ENCODE assay signal across 12 cellular contexts in the genomic region with DNA sequence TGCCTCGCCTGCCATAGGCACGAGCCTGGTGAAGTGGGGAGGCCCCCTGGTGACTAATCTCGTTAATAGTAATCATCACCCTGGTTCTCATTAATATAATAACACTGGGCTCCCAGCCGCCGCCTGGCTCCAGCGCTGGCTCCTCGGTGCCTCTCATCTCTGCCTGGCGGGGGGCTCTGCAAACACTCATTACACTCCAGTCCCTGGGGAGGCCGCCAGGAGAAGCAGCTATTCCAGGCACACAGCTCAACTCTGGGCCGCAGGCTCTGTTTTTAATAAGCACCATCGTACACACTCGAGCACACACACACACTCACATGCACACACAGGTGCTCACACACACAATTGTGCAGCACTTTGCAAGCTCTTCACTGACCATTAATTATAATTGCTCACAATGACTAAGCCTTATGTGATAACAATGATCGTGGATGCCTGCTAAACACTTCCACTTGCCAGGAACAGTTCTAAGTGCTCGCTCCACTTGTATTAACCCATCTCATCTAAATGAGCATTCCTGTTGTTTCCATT. TPM values are rescaled to one million over a fixed set of nuclear protein-coding genes. Genes with fewer than 3 reads are reported as not detected.
DNase-seq lines count a peak whose midpoint lies in the region; ATAC-seq and TF ChIP-seq lines count a peak whose summit lies in the region.
"Had no signal": no experiment of that assay in that cellular context is flagged by ENCODE, and none has a peak within 500 bp of the region (broad histone marks: within the 10 kb centered on the region; RNA-seq: fewer than 3 reads in every experiment).

No MANE protein-coding gene starts in this region.

- no peak overlapping the region for H3K4me3 Mint-ChIP-seq in chondrocyte (ENCODE audit: unreplicated experiment)
- no peak overlapping the region for H3K4me3 Mint-ChIP-seq in stimulated activated naive B cell treated with anti-CD40 and anti-IgM and Interleukin-4, amounts not matched to agents 10 μg/mL and 1 μg/mL and 100 μg/mL, for 72 hours

- peak; percentile 52 to 55 for ATAC-seq in stimulated activated naive B cell treated with anti-CD40 and anti-IgM and Interleukin-4, amounts not matched to agents 10 μg/mL and 1 μg/mL and 100 μg/mL, for 72 hours (replicated peaks)
- ATAC-seq in GM21367 (IDR thresholded peaks at IDR 0.05; ENCODE audit: unreplicated experiment) (no peak), GM18498 (IDR thresholded peaks at IDR 0.05; ENCODE audit: unreplicated experiment) (no peak), HG02610 (IDR thresholded peaks at IDR 0.05; ENCODE audit: unreplicated experiment) (no peak)

- peak; percentile 19 for TF ChIP-seq CTCF in chondrocyte (IDR thresholded peaks at IDR 0.05)

- H3K27ac Mint-ChIP-seq in chondrocyte (ENCODE audit: unreplicated experiment) = no peak overlapping the region
- H3K27ac Mint-ChIP-seq in stimulated activated naive B cell treated with anti-CD40 and anti-IgM and Interleukin-4, amounts not matched to agents 10 μg/mL and 1 μg/mL and 100 μg/mL, for 72 hours = no peak overlapping the region
- H3K27ac Mint-ChIP-seq: naive B cell had no signal

- peaks cover 4% of the 10 kb centered on the region for H3K27me3 Mint-ChIP-seq in chondrocyte (ENCODE audit: low read depth)
- H3K27me3 Mint-ChIP-seq in stimulated activated naive B cell treated with anti-CD40 and anti-IgM and Interleukin-4, amounts not matched to agents 10 μg/mL and 1 μg/mL and 100 μg/mL, for 72 hours = peaks cover 46 to 66% of the 10 kb centered on the region in 2 donors

- DNase-seq in NCI-H1092 (lab: John Stamatoyannopoulos, UW) = peak; percentile 97
- peak; percentile 85 for DNase-seq in NCI-H446 treated with DMSO at 0.1 percent for 48 hours (lab: John Stamatoyannopoulos, UW)
- DNase-seq in chondrocyte (ENCODE audit: low spot score) = peak; percentile 68
- DNase-seq in stimulated activated naive B cell treated with anti-CD40 and anti-IgM and Interleukin-4, amounts not matched to agents 10 μg/mL and 1 μg/mL and 100 μg/mL, for 72 hours = no peak
- DNase-seq in A172 (ENCODE audit: low spot score) = no peak
- DNase-seq: activated T-cell treated with anti-CD3 and anti-CD28 coated beads for 4 hours; naive B cell; stimulated activated CD4-positive, alpha-beta T cell treated with anti-CD3 and anti-CD28 coated beads, Interleukin-4, amount 100 ng/mL, for 24 hours; trophoblast cell had no signal

- H3K4me1 Mint-ChIP-seq in chondrocyte (ENCODE audit: low read depth) = peaks cover 42% of the 10 kb centered on the region
- H3K4me1 Mint-ChIP-seq in stimulated activated naive B cell treated with anti-CD40 and anti-IgM and Interleukin-4, amounts not matched to agents 10 μg/mL and 1 μg/mL and 100 μg/mL, for 72 hours = peaks cover 24 to 26% of the 10 kb centered on the region in 2 donors

- H3K36me3 Mint-ChIP-seq in chondrocyte (ENCODE audit: low read depth) = no peaks in the 10 kb centered on the region
- H3K36me3 Mint-ChIP-seq in stimulated activated naive B cell treated with anti-CD40 and anti-IgM and Interleukin-4, amounts not matched to agents 10 μg/mL and 1 μg/mL and 100 μg/mL, for 72 hours = no peaks in the 10 kb centered on the region
- H3K36me3 Mint-ChIP-seq: naive B cell had no signal

- H3K9me3 Mint-ChIP-seq in chondrocyte (ENCODE audit: low read depth) = no peaks in the 10 kb centered on the region
- H3K9me3 Mint-ChIP-seq in stimulated activated naive B cell treated with anti-CD40 and anti-IgM and Interleukin-4, amounts not matched to agents 10 μg/mL and 1 μg/mL and 100 μg/mL, for 72 hours = no peaks in the 10 kb centered on the region

RNA-seq across cellular contexts. Expression of gene SDC3, which starts 52.2 kb away (rescaled TPM):
- 46.8 to 69.3 TPM (median 47.3 TPM) in 3 replicates for total RNA-seq in chondrocyte
- total RNA-seq in A172 (2014; rRNA removed; shearing (Covaris generic)) = 10.2 and 18.4 TPM in 2 replicates

Comparison
In these comparisons a context has a peak if more than half of its experiments do, and no peak if none do; other contexts are left out.
1. DNase-seq: peak in NCI-H1092 (single experiment), NCI-H446 treated with DMSO at 0.1 percent for 48 hours (single experiment) and chondrocyte (single experiment); none in stimulated activated naive B cell treated with anti-CD40 and anti-IgM and Interleukin-4, amounts not matched to agents 10 μg/mL and 1 μg/mL and 100 μg/mL, for 72 hours (single experiment) and A172 (single experiment).
2. ATAC-seq: peak in stimulated activated naive B cell treated with anti-CD40 and anti-IgM and Interleukin-4, amounts not matched to agents 10 μg/mL and 1 μg/mL and 100 μg/mL, for 72 hours (2 of 2); none in GM21367 (single experiment), GM18498 (single experiment) and HG02610 (single experiment).